In the genomic region with DNA sequence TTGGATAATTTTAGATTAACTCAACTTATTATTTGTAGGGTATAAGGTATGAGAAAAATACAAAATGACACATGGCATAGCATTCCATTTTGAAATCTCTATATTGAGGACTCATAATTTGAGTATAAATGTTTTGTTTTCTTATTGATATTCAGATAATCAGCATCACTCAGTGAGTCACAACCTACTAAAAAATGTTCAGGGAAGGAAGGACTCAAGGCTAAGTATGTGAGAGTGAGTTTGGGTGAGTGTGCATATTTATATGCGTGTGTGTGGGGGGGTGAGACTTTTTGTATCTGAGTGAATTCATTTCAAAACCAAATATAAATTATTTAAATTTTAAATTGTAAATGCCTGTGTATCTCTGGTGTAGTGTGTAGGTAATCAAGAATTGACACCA, we compare ENCODE assay signal across 26 cellular contexts.
"Had no signal": no experiment of that assay in that cellular context is flagged by ENCODE, and none has a peak within 500 bp of the region (broad histone marks: within the 10 kb centered on the region; RNA-seq: fewer than 3 reads in every experiment).

No MANE protein-coding gene starts in this region.

- ATAC-seq: activated CD8-positive, alpha-beta memory T cell treated with anti-CD3 and anti-CD28 coated beads, Interleukin-2, amount 10 ng/mL, durations not matched to agents 7 days and 5 days; activated CD8-positive, alpha-beta T cell treated with anti-CD3 and anti-CD28 coated beads, Interleukin-2, amount 10 ng/mL, durations not matched to agents 7 days and 5 days; body of pancreas; left lobe of liver; natural killer cell treated with Interleukin-12 subunit alpha and Interleukin-12 subunit beta and Interleukin-15 and Interleukin-18, amount 100 ng/mL, for 72 hours; right lobe of liver; stimulated activated memory B cell treated with anti-CD40 and anti-IgM and Interleukin-4, amounts not matched to agents 10 μg/mL and 1 μg/mL and 100 μg/mL, for 72 hours; stimulated activated naive CD8-positive, alpha-beta T cell treated with anti-CD3 and anti-CD28 coated beads, Interleukin-15, amount 100 ng/mL, for 72 hours; T-helper 17 cell; WTC11 had no signal

- H3K4me3 ChIP-seq: body of pancreas, colonic mucosa, lung, right lobe of liver, skin epidermis, uterus had no signal

- H3K36me3 ChIP-seq: colonic mucosa, right lobe of liver, uterus had no signal

- H3K9me3 ChIP-seq: body of pancreas, colonic mucosa, right lobe of liver, uterus had no signal

- DNase-seq: activated CD4-positive, alpha-beta T cell treated with anti-CD3 and anti-CD28 coated beads for 1 hour; activated CD4-positive, alpha-beta T cell treated with anti-CD3 and anti-CD28 coated beads, Interleukin-2, amount 50 U/mL, for 1 hour; activated CD8-positive, alpha-beta memory T cell treated with anti-CD3 and anti-CD28 coated beads, Interleukin-2, amount 10 ng/mL, durations not matched to agents 7 days and 5 days; activated CD8-positive, alpha-beta T cell treated with anti-CD3 and anti-CD28 coated beads, Interleukin-2, amount 10 ng/mL, durations not matched to agents 7 days and 5 days; activated T-cell treated with anti-CD3 and anti-CD28 coated beads, Interleukin-2, amount 50 U/mL, for 48 hours; anterior cingulate cortex; body of pancreas; colonic mucosa; effector CD8-positive, alpha-beta T cell; head of caudate nucleus; kidney glomerular epithelial cell; mesendoderm; right lobe of liver; stimulated activated CD4-positive, alpha-beta T cell treated with anti-CD3 and anti-CD28 coated beads, Interleukin-4, amount 100 ng/mL, for 24 hours; stimulated activated naive CD8-positive, alpha-beta T cell treated with anti-CD3 and anti-CD28 coated beads, Interleukin-15, amount 100 ng/mL, for 72 hours; substantia nigra; T-helper 17 cell; T1000; uterus had no signal

- H3K4me1 ChIP-seq: body of pancreas, colonic mucosa, right lobe of liver, uterus had no signal

- H3K27ac ChIP-seq: body of pancreas, colonic mucosa, epithelial cell of prostate, right lobe of liver, skin epidermis, uterus had no signal

- H3K27me3 ChIP-seq: body of pancreas, colonic mucosa, right lobe of liver, uterus had no signal
